Comparison of ENCODE assay signal across 16 cellular contexts in genomic region chr5:97986069-97986468, GRCh38.
DNase-seq lines count a peak whose midpoint lies in the region; ATAC-seq and TF ChIP-seq lines count a peak whose summit lies in the region.
"Had no signal": no experiment of that assay in that cellular context is flagged by ENCODE, and none has a peak within 500 bp of the region (broad histone marks: within the 10 kb centered on the region; RNA-seq: fewer than 3 reads in every experiment).

No MANE protein-coding gene starts in this region.

- no peaks in the 10 kb centered on the region for H3K9me2 ChIP-seq in HCT116 (ENCODE audit: insufficient read depth)

- TF ChIP-seq POLR2A in HCT116 (IDR thresholded peaks at IDR 0.05; ENCODE audit: borderline replicate concordance, extremely low read depth, insufficient read depth, insufficient read length) = no peak

- intact Hi-C loops in HCT116 (cut with micrococcal nuclease) (no loop called here), psoas muscle (cut with DNase I) (no loop called here), Right ventricle myocardium superior (cut with DNase I) (no loop called here)

- POLR2A ChIA-PET in HCT116 (lab: Charles Lee) = no interaction called here

- WGBS in psoas muscle, 3 donors = 39 to 56% (median 43%) methylated on average over 4 of the region's 4 CpGs

- peak; percentile 41; the same call in 1 of the 2 replicates for TF ChIP-seq RAD21 in HCT116 (IDR thresholded peaks at IDR 0.05; ENCODE audit: low read depth)

- peak overlapping the region; percentile 43; the same call in 1 of the 2 replicates for H3K27ac ChIP-seq in ACC112 (ENCODE audit: low read depth, low read length)
- H3K27ac ChIP-seq in HCT116 (ENCODE audit: low read depth, low read length) = no peak overlapping the region
- H3K27ac ChIP-seq in psoas muscle = no peak overlapping the region
- H3K27ac ChIP-seq: BLaER1 treated with 17β-estradiol and CSF1 and Interleukin-3, amounts not matched to agents 10 nM and 100 nM; upper lobe of right lung had no signal

- H3K4me2 ChIP-seq in HCT116 (ENCODE audit: low read length) = peak overlapping the region; percentile 20; the same call in 1 of the 2 replicates
- H3K4me2 ChIP-seq: BLaER1 treated with 17β-estradiol and CSF1 and Interleukin-3, amounts not matched to agents 10 nM and 100 nM had no signal

- in situ Hi-C loops in astrocyte of the spinal cord (cut with HindIII; ENCODE audit: low sequenced_read_pairs) = no loop called here

- DNase-seq in HCT116 (ENCODE audit: low read depth, low spot score) (peak; percentile 16), astrocyte of the spinal cord (ENCODE audit: low read depth, low spot score) (peak; percentile 31), iPS DF 4.7 (ENCODE audit: extremely low read depth, low spot score) (peak; percentile 38), dedifferentiated amniotic fluid mesenchymal stem cell (ENCODE audit: extremely low spot score) (no peak), psoas muscle (no peak), Right ventricle myocardium superior (no peak), T1000 (lab: John Stamatoyannopoulos, UW) (no peak)
- DNase-seq: activated T-cell treated with anti-CD3 and anti-CD28 coated beads, Interleukin-2, amount 50 U/mL, for 4 hours; anterior cingulate cortex; immature natural killer cell; NCI-H774; small intestine; upper lobe of right lung had no signal

- peak overlapping the region; percentile 95 for H2AFZ ChIP-seq in ACC112 (ENCODE audit: low read length, unreplicated experiment)
- H2AFZ ChIP-seq in HCT116 (ENCODE audit: low read depth, low read length, poor library complexity, severe bottlenecking) = no peak overlapping the region

- H3K4me3 ChIP-seq in ACC112 (ENCODE audit: low read depth, low read length) (peak overlapping the region; percentile 9; the same call in 1 of the 2 replicates), HCT116 (replicated peaks in 1 of 2; ENCODE audit: low read depth in 1 of 2, low read length in 2 of 2) (no peak overlapping the region), astrocyte of the spinal cord (ENCODE audit: low read depth, low read length) (no peak overlapping the region), psoas muscle (no peak overlapping the region)
- H3K4me3 ChIP-seq: BLaER1 treated with 17β-estradiol and CSF1 and Interleukin-3, amounts not matched to agents 10 nM and 100 nM; upper lobe of right lung had no signal

- peak in 1 of 3 experiments; percentile 35; a peak in 2 of 6 replicates for TF ChIP-seq CTCF in HCT116 (IDR thresholded peaks at IDR 0.05 in 2 of 3, conservative IDR thresholded peaks at IDR 0.05 in 1 of 3; ENCODE audit: borderline replicate concordance in 1 of 3, insufficient read depth in 1 of 3, low read depth in 2 of 3, low read length in 2 of 3)
- no peak for TF ChIP-seq CTCF in astrocyte of the spinal cord (IDR thresholded peaks at IDR 0.05; ENCODE audit: low read depth, low read length)
- TF ChIP-seq CTCF in psoas muscle (IDR thresholded peaks at IDR 0.05) = no peak

- CTCF ChIA-PET in HCT116 (lab: Charles Lee) = no interaction called here

- H3K36me3 ChIP-seq in ACC112 (ENCODE audit: insufficient read depth, low read length) = no peaks in the 10 kb centered on the region
- no peaks in the 10 kb centered on the region for H3K36me3 ChIP-seq in HCT116 (ENCODE audit: control insufficient read depth in 1 of 2, insufficient read depth in 2 of 2, low read length in 2 of 2)
- no peaks in the 10 kb centered on the region for H3K36me3 ChIP-seq in psoas muscle (ENCODE audit: insufficient read depth in 1 of 2, low read depth in 1 of 2)
- H3K36me3 ChIP-seq: BLaER1 treated with 17β-estradiol and CSF1 and Interleukin-3, amounts not matched to agents 10 nM and 100 nM; upper lobe of right lung had no signal

- RAD21 ChIA-PET in HCT116 (lab: Charles Lee; ENCODE audit: low non-redundant PET in 1 of 2, low total read pairs in 2 of 2, uncharacterized antibody in 2 of 2, unreplicated experiment in 2 of 2) = no interaction called here

- ATAC-seq in HCT116 = peak; percentile 72
- no peak for ATAC-seq in psoas muscle
- ATAC-seq in Right ventricle myocardium superior (ENCODE audit: poor library complexity) = no peak
- ATAC-seq: activated CD4-positive, CD25-positive, alpha-beta regulatory T cell treated with anti-CD3 and anti-CD28 coated beads, Interleukin-2, amount 50 U/mL, for 24 hours; activated T-cell treated with anti-CD3 and anti-CD28 coated beads, Interleukin-2, amount 50 U/mL, for 4 hours; upper lobe of right lung had no signal

- H4K20me1 ChIP-seq in HCT116 (ENCODE audit: insufficient read depth) = no peaks in the 10 kb centered on the region
- H4K20me1 ChIP-seq: BLaER1 treated with 17β-estradiol and CSF1 and Interleukin-3, amounts not matched to agents 10 nM and 100 nM had no signal

- H3K27me3 ChIP-seq in ACC112 (ENCODE audit: insufficient read depth, low read length) (no peaks in the 10 kb centered on the region), HCT116 (ENCODE audit: insufficient read depth, low read length) (no peaks in the 10 kb centered on the region), psoas muscle (ENCODE audit: insufficient read depth in 3 of 3, low read length in 2 of 3) (no peaks in the 10 kb centered on the region)
- H3K27me3 ChIP-seq: BLaER1 treated with 17β-estradiol and CSF1 and Interleukin-3, amounts not matched to agents 10 nM and 100 nM; upper lobe of right lung had no signal

- H3K79me2 ChIP-seq in ACC112 (ENCODE audit: control insufficient read depth, insufficient read depth, low read length, unreplicated experiment) = no peaks in the 10 kb centered on the region
- H3K79me2 ChIP-seq in HCT116 (ENCODE audit: insufficient read depth, low read length) = no peaks in the 10 kb centered on the region

- H3K4me1 ChIP-seq in ACC112 (ENCODE audit: control insufficient read depth, insufficient read depth, low read length, unreplicated experiment) (peaks cover 4% of the 10 kb centered on the region), HCT116 (ENCODE audit: control insufficient read depth in 1 of 2, insufficient read depth in 2 of 2, low read length in 2 of 2) (no peaks in the 10 kb centered on the region), psoas muscle (no peaks in the 10 kb centered on the region)
- H3K4me1 ChIP-seq: BLaER1 treated with 17β-estradiol and CSF1 and Interleukin-3, amounts not matched to agents 10 nM and 100 nM; upper lobe of right lung had no signal

- no peak overlapping the region for H3K9ac ChIP-seq in HCT116 (ENCODE audit: low read length)
- H3K9ac ChIP-seq: BLaER1 treated with 17β-estradiol and CSF1 and Interleukin-3, amounts not matched to agents 10 nM and 100 nM had no signal

- BruUV-seq in HCT116 (replicated peaks; lab: Mats Ljungman, UMichigan) = no TSS peak

- H3K9me3 ChIP-seq in HCT116 (ENCODE audit: control insufficient read depth in 1 of 2, insufficient read depth in 1 of 2, low read depth in 1 of 2, low read length in 2 of 2) (no peaks in the 10 kb centered on the region), psoas muscle (no peaks in the 10 kb centered on the region)
- H3K9me3 ChIP-seq: upper lobe of right lung had no signal

TF ChIP-seq in HCT116, 20 proteins besides CTCF, POLR2A, EP300 and RAD21:
- TF ChIP-seq SP1 (IDR thresholded peaks at IDR 0.05; ENCODE audit: low read depth) (no peak), CEBPB (IDR thresholded peaks at IDR 0.05; ENCODE audit: low read depth) (no peak), ELF1 (IDR thresholded peaks at IDR 0.05; ENCODE audit: borderline replicate concordance, low read depth) (no peak), CBX3 (IDR thresholded peaks at IDR 0.05; ENCODE audit: low read depth) (no peak), ZNF274 (IDR thresholded peaks at IDR 0.05; ENCODE audit: low read depth, low read length) (no peak), REST (IDR thresholded peaks at IDR 0.05; ENCODE audit: low read depth) (no peak), EGR1 (IDR thresholded peaks at IDR 0.05; ENCODE audit: low read depth) (no peak), ZFX (IDR thresholded peaks at IDR 0.05) (no peak), SIN3A (IDR thresholded peaks at IDR 0.05; ENCODE audit: low read depth) (no peak), SRF (IDR thresholded peaks at IDR 0.05; ENCODE audit: low read depth) (no peak), FOSL1 (IDR thresholded peaks at IDR 0.05; ENCODE audit: low read depth) (no peak)
- TF ChIP-seq, protein P1, sequence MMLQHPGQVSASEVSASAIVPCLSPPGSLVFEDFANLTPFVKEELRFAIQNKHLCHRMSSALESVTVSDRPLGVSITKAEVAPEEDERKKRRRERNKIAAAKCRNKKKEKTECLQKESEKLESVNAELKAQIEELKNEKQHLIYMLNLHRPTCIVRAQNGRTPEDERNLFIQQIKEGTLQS (IDR thresholded peaks at IDR 0.05) = no peak

Comparison
In these comparisons a context has a peak if more than half of its experiments do, and no peak if none do; other contexts are left out.
1. DNase-seq: peak in HCT116 (single experiment), astrocyte of the spinal cord (single experiment) and iPS DF 4.7 (single experiment); none in dedifferentiated amniotic fluid mesenchymal stem cell (single experiment), psoas muscle (0 of 2), Right ventricle myocardium superior (single experiment) and T1000 (single experiment).